ENCODE assay signal across 22 cellular contexts in genomic region chr13:21639604-21640003, GRCh38.
"Had no signal": no experiment of that assay in that cellular context is flagged by ENCODE, and none has a peak within 500 bp of the region (broad histone marks: within the 10 kb centered on the region; RNA-seq: fewer than 3 reads in every experiment).

No MANE protein-coding gene starts in this region.

- H3K4me1 ChIP-seq: adrenal gland, gastrocnemius medialis, psoas muscle, right lobe of liver had no signal

- H3K27ac ChIP-seq: adrenal gland, gastrocnemius medialis, heart right ventricle, psoas muscle, right lobe of liver, transverse colon, vagina, VCaP had no signal

- H3K36me3 ChIP-seq: adrenal gland, gastrocnemius medialis, heart right ventricle, right lobe of liver, transverse colon, vagina had no signal

- DNase-seq: activated CD4-positive, alpha-beta memory T cell treated with anti-CD3 and anti-CD28 coated beads for 36 hours; activated CD4-positive, alpha-beta T cell treated with anti-CD3 and anti-CD28 coated beads for 1 hour; activated CD8-positive, alpha-beta memory T cell treated with anti-CD3 and anti-CD28 coated beads, Interleukin-2, amount 10 ng/mL, durations not matched to agents 7 days and 5 days; activated naive CD4-positive, alpha-beta T cell treated with anti-CD3 and anti-CD28 coated beads, Interleukin-2, amount 50 U/mL, for 16 hours; activated T-cell treated with anti-CD3 and anti-CD28 coated beads, Interleukin-2, amount 50 U/mL, for 1 hour; adrenal gland; erythroblast; gastrocnemius medialis; heart right ventricle; left colon; nephron progenitor cell; psoas muscle; right lobe of liver; stimulated activated CD4-positive, alpha-beta T cell treated with anti-CD3 and anti-CD28 coated beads, Interleukin-4, amount 100 ng/mL, for 4 hours; stimulated activated CD8-positive, alpha-beta memory T cell treated with anti-CD3 and anti-CD28 coated beads, Interleukin-4, amount 100 ng/mL, for 48 hours; stimulated activated naive CD4-positive, alpha-beta T cell treated with Interleukin-2 at 50 U/mL for 16 hours; substantia nigra; transverse colon had no signal

- H3K4me3 ChIP-seq: adrenal gland, gastrocnemius medialis, heart right ventricle, lung, psoas muscle, right lobe of liver, smooth muscle cell, transverse colon, vagina had no signal

- H3K27me3 ChIP-seq: adrenal gland, gastrocnemius medialis, right lobe of liver, transverse colon, vagina had no signal

- H3K9me3 ChIP-seq: adrenal gland, gastrocnemius medialis, psoas muscle, right lobe of liver, transverse colon, vagina had no signal
